ENCODE assay signal across 12 cellular contexts in the genomic region with DNA sequence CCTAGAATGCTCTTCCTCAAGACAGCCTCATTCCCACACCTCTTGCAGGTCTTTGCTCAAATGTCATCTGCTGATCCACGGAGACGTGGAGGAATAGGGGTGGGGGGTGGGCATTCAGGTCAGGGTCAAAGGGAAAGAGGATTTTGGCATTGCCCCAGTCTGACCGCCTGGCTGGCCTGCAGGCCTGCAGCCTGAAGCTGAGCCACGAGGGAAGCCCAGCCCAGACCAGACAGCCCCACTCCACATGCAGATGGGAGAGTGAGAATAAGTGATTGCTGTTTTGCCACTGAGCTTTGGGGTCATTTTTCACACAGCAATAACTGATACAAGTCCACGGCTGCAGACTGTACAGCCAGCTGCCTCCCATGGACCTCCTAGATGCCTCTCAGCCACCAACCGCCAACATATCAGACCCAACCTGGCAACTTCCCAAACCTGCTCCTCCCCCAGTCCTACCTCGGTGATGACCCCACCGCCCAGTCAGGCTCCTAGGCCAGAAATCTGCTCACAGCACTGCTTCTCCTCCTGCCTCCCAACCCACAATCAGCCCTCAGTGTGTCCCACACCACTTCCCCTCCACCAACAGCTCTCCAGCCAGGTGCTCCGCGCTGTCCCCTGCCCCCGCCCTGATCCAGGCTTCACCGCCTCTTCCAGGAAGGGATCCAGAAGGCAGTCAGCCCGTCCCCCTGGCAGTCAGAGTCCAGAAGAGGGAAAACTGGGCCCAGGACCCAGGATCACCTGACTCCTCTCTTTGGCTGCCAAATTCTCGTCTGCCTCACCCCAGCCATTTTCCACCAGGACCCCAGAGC. TPM values are rescaled to one million over a fixed set of nuclear protein-coding genes. Genes with fewer than 3 reads are reported as not detected.
DNase-seq lines count a peak whose midpoint lies in the region; ATAC-seq and TF ChIP-seq lines count a peak whose summit lies in the region.
"Had no signal": no experiment of that assay in that cellular context is flagged by ENCODE, and none has a peak within 500 bp of the region (broad histone marks: within the 10 kb centered on the region; RNA-seq: fewer than 3 reads in every experiment).

No MANE protein-coding gene starts in this region.

- no peaks in the 10 kb centered on the region for H3K27me3 Mint-ChIP-seq in osteocyte (ENCODE audit: unreplicated experiment)

- H3K4me3 Mint-ChIP-seq in osteocyte (ENCODE audit: unreplicated experiment), result no peak overlapping the region
- H3K4me3 Mint-ChIP-seq: central memory CD8-positive, alpha-beta T cell had no signal

- peaks cover 27% of the 10 kb centered on the region for H3K4me1 Mint-ChIP-seq in osteocyte (ENCODE audit: unreplicated experiment)
- H3K4me1 Mint-ChIP-seq: central memory CD8-positive, alpha-beta T cell had no signal

- no peak for TF ChIP-seq CTCF in osteocyte (IDR thresholded peaks at IDR 0.05)

- DNase-seq in GF-D8 (lab: John Stamatoyannopoulos, UW), result peak; percentile 87
- DNase-seq in astrocyte of the hippocampus (ENCODE audit: low read depth, low spot score), result peak; percentile 17
- DNase-seq in left cardiac atrium, result no peak
- no peak for DNase-seq in osteocyte (ENCODE audit: extremely low spot score, unreplicated experiment)
- DNase-seq in stimulated activated CD4-positive, alpha-beta T cell treated with anti-CD3 and anti-CD28 coated beads, Interleukin-12 subunit alpha, Interleukin-12 subunit beta, amount 100 ng/mL, for 4 hours, result no peak
- no peak for DNase-seq in T-helper 1 cell
- DNase-seq in activated naive CD4-positive, alpha-beta T cell (lab: John Stamatoyannopoulos, UW), result no peak
- DNase-seq: activated gamma-delta T cell treated with Interleukin-2 at 50 U/mL for 16 hours, lower lobe of right lung, NCI-H2107 had no signal

- ATAC-seq in left cardiac atrium (peak; percentile 18 to 58), HG02938 (IDR thresholded peaks at IDR 0.05; ENCODE audit: unreplicated experiment) (no peak)

- peaks cover 57% of the 10 kb centered on the region for H3K36me3 Mint-ChIP-seq in osteocyte (ENCODE audit: unreplicated experiment)

- peaks cover 6% of the 10 kb centered on the region for H3K9me3 Mint-ChIP-seq in osteocyte (ENCODE audit: unreplicated experiment)

- H3K27ac Mint-ChIP-seq in osteocyte (ENCODE audit: unreplicated experiment), result peak overlapping the region; percentile 41

- intact Hi-C loops in left cardiac atrium (cut with DNase I), result no loop called here

RNA-seq across cellular contexts. Expression of gene KIAA1755, which starts 14.0 kb away (rescaled TPM):
- total RNA-seq in left cardiac atrium, result 1 to 10 TPM; 8.0 to 8.1 TPM
- total RNA-seq in osteocyte, result 50.2 and 60.6 TPM in 2 replicates

RNA-seq across cellular contexts. Expression of gene BPI, which starts 57.4 kb away (rescaled TPM):
- total RNA-seq in left cardiac atrium (not detected), osteocyte (7.7 and 8.5 TPM in 2 replicates)

Comparison
In these comparisons a context has a peak if more than half of its experiments do, and no peak if none do; other contexts are left out.
1. DNase-seq: peak in GF-D8 (single experiment) and astrocyte of the hippocampus (single experiment); none in left cardiac atrium (single experiment), osteocyte (single experiment), stimulated activated CD4-positive, alpha-beta T cell treated with anti-CD3 and anti-CD28 coated beads, Interleukin-12 subunit alpha, Interleukin-12 subunit beta, amount 100 ng/mL, for 4 hours (single experiment), T-helper 1 cell (0 of 5) and activated naive CD4-positive, alpha-beta T cell (0 of 4).